Comparison of ENCODE assay signal across 8 cellular contexts in the genomic region with DNA sequence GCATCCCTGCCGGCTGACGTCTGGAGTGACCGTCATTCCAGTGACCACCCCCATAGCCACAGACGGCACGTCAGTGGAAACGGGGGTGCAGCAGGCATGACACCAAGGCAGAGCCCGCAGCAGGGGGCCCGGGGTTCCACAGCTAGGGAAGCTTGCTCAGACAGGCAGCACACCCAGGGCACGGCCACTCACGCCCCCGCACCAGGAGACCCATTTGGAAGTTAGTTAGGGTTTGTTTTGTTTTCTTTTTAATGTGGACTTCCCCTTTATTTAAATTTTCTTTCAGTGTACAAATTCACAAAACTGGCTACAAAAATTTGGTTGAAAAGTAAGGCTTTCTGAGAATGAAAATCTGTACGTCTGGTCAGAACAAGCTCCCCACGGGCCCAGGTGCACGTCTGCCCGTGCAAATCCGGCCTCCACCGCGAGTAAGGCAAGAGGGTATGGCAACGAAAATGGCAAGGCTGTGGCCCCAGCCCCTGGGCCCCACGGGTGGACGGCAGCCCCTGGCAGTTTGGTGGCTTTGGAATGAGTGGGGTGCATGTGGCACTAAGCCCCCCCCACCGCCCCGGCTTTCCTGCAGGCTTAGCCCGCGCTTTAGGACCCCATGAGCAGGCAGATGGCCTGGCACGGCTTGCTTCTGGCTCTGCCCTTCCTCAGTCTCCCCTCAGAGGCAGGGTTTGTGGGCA.
DNase-seq lines count a peak whose midpoint lies in the region; ATAC-seq and TF ChIP-seq lines count a peak whose summit lies in the region.
"Had no signal": no experiment of that assay in that cellular context is flagged by ENCODE, and none has a peak within 500 bp of the region (broad histone marks: within the 10 kb centered on the region; RNA-seq: fewer than 3 reads in every experiment).

No MANE protein-coding gene starts in this region.

- H3K27ac Mint-ChIP-seq in activated B cell treated with CpG ODN at 0.5 μM for 24 hours, result peak overlapping the region; percentile 96
- peak overlapping the region; percentile 94 for H3K27ac Mint-ChIP-seq in stimulated activated naive B cell treated with anti-CD40 and anti-IgM and Interleukin-4, amounts not matched to agents 10 μg/mL and 1 μg/mL and 100 μg/mL, for 72 hours

- H3K9me3 Mint-ChIP-seq in activated B cell treated with CpG ODN at 0.5 μM for 24 hours, result no peaks in the 10 kb centered on the region
- H3K9me3 Mint-ChIP-seq in stimulated activated naive B cell treated with anti-CD40 and anti-IgM and Interleukin-4, amounts not matched to agents 10 μg/mL and 1 μg/mL and 100 μg/mL, for 72 hours, result no peaks in the 10 kb centered on the region

- intact Hi-C loops in activated B cell treated with CpG ODN at 0.5 μM for 24 hours (cut with micrococcal nuclease), result loop anchor here (1.0 to 2.0 kb wide), 5 partner anchors 9 to 121 kb away; no protein-coding TSS in a partner anchor

- peaks cover 99% of the 10 kb centered on the region for H3K4me1 Mint-ChIP-seq in activated B cell treated with CpG ODN at 0.5 μM for 24 hours
- H3K4me1 Mint-ChIP-seq in stimulated activated naive B cell treated with anti-CD40 and anti-IgM and Interleukin-4, amounts not matched to agents 10 μg/mL and 1 μg/mL and 100 μg/mL, for 72 hours, result peaks cover 72 to 100% of the 10 kb centered on the region in 2 donors

- POLR2A ChIA-PET in activated B cell treated with CpG ODN at 0.5 μM for 24 hours (lab: Charles Lee), result interaction anchor here (0.9 to 15.9 kb wide), 20 partner anchors 9 to 121 kb away, joined by 3 to 207 read pairs (median 8); no protein-coding TSS in a partner anchor

- CTCF ChIA-PET in activated B cell treated with CpG ODN at 0.5 μM for 24 hours (lab: Charles Lee), result interaction anchor here (1.1 to 3.6 kb wide), 6 partner anchors 17 to 126 kb away, joined by 3 to 24 read pairs (median 6); no protein-coding TSS in a partner anchor

- no peaks in the 10 kb centered on the region for H3K27me3 Mint-ChIP-seq in activated B cell treated with CpG ODN at 0.5 μM for 24 hours
- no peaks in the 10 kb centered on the region for H3K27me3 Mint-ChIP-seq in stimulated activated naive B cell treated with anti-CD40 and anti-IgM and Interleukin-4, amounts not matched to agents 10 μg/mL and 1 μg/mL and 100 μg/mL, for 72 hours

- H3K4me3 Mint-ChIP-seq in activated B cell treated with CpG ODN at 0.5 μM for 24 hours, result peak overlapping the region; percentile 73
- H3K4me3 Mint-ChIP-seq in stimulated activated naive B cell treated with anti-CD40 and anti-IgM and Interleukin-4, amounts not matched to agents 10 μg/mL and 1 μg/mL and 100 μg/mL, for 72 hours, result peak overlapping the region; percentile 74 to 83

- DNase-seq in activated B cell treated with CpG ODN at 0.5 μM for 24 hours (no peak), hypothalamus (lab: John Stamatoyannopoulos, UW) (no peak), H4 (ENCODE audit: low spot score) (no peak), foreskin melanocyte (no peak)
- no peak for DNase-seq in stimulated activated naive B cell treated with anti-CD40 and anti-IgM and Interleukin-4, amounts not matched to agents 10 μg/mL and 1 μg/mL and 100 μg/mL, for 72 hours
- DNase-seq: psoas muscle had no signal

- no peak for TF ChIP-seq CTCF in activated B cell treated with CpG ODN at 0.5 μM for 24 hours (IDR thresholded peaks at IDR 0.05)

- ATAC-seq in GM18907 (IDR thresholded peaks at IDR 0.05; ENCODE audit: unreplicated experiment) (peak; percentile 50), HG02852 (IDR thresholded peaks at IDR 0.05; ENCODE audit: unreplicated experiment) (peak; percentile 46), activated B cell treated with CpG ODN at 0.5 μM for 24 hours (ENCODE audit: low read depth) (peak; percentile 26)
- peak; percentile 45 to 60 for ATAC-seq in stimulated activated naive B cell treated with anti-CD40 and anti-IgM and Interleukin-4, amounts not matched to agents 10 μg/mL and 1 μg/mL and 100 μg/mL, for 72 hours (replicated peaks)
- ATAC-seq: psoas muscle had no signal

- peaks cover 41% of the 10 kb centered on the region for H3K36me3 Mint-ChIP-seq in activated B cell treated with CpG ODN at 0.5 μM for 24 hours (ENCODE audit: low read depth)
- H3K36me3 Mint-ChIP-seq in stimulated activated naive B cell treated with anti-CD40 and anti-IgM and Interleukin-4, amounts not matched to agents 10 μg/mL and 1 μg/mL and 100 μg/mL, for 72 hours, result peaks cover 17 to 29% of the 10 kb centered on the region in 2 donors
